In genomic region chr16:78368121-78369102, GRCh38 we compare ENCODE assay signal across 23 cellular contexts.
"Had no signal": no experiment of that assay in that cellular context is flagged by ENCODE, and none has a peak within 500 bp of the region (broad histone marks: within the 10 kb centered on the region; RNA-seq: fewer than 3 reads in every experiment).

No MANE protein-coding gene starts in this region.

- ATAC-seq: activated CD8-positive, alpha-beta memory T cell treated with anti-CD3 and anti-CD28 coated beads, Interleukin-2, amount 10 ng/mL, durations not matched to agents 7 days and 5 days; activated CD8-positive, alpha-beta T cell treated with anti-CD3 and anti-CD28 coated beads for 36 hours; body of pancreas; left lobe of liver; natural killer cell treated with Interleukin-12 subunit alpha and Interleukin-12 subunit beta and Interleukin-15 and Interleukin-18, amount 100 ng/mL, for 72 hours; sciatic nerve; stimulated activated effector memory CD8-positive, alpha-beta T cell treated with anti-CD3 and anti-CD28 coated beads, Interleukin-12 subunit alpha, Interleukin-12 subunit beta, amount 100 ng/mL, for 72 hours; stimulated activated naive CD8-positive, alpha-beta T cell treated with anti-CD3 and anti-CD28 coated beads, Interleukin-15, amount 100 ng/mL, for 72 hours had no signal

- H3K27ac ChIP-seq: body of pancreas, cardiac muscle cell, parathyroid adenoma, tibial artery had no signal

- H2AFZ ChIP-seq: parathyroid adenoma had no signal

- H3K9me3 ChIP-seq: body of pancreas, tibial artery had no signal

- H3K36me3 ChIP-seq: cardiac muscle cell, tibial artery had no signal

- H3K9ac ChIP-seq: parathyroid adenoma had no signal

- H3K4me1 ChIP-seq: body of pancreas, parathyroid adenoma, tibial artery had no signal

- H3K4me3 ChIP-seq: body of pancreas, cardiac muscle cell, tibial artery had no signal

- DNase-seq: activated CD4-positive, alpha-beta T cell treated with anti-CD3 and anti-CD28 coated beads for 48 hours; activated CD8-positive, alpha-beta memory T cell treated with anti-CD3 and anti-CD28 coated beads, Interleukin-2, amount 10 ng/mL, durations not matched to agents 7 days and 5 days; activated CD8-positive, alpha-beta T cell treated with anti-CD3 and anti-CD28 coated beads for 36 hours; activated gamma-delta T cell treated with Interleukin-2 at 50 U/mL for 16 hours; activated T-cell treated with anti-CD3 and anti-CD28 coated beads for 4 hours; anterior cingulate cortex; body of pancreas; effector CD4-positive, alpha-beta T cell; erythroblast; foreskin fibroblast; kidney; nucleus accumbens; small intestine; stimulated activated CD4-positive, alpha-beta T cell treated with anti-CD3 and anti-CD28 coated beads, Interleukin-2, amount 100 ng/mL, for 24 hours; stimulated activated naive CD8-positive, alpha-beta T cell treated with anti-CD3 and anti-CD28 coated beads, Interleukin-15, amount 100 ng/mL, for 72 hours; T-helper 9 cell; tibial artery had no signal

- H3K27me3 ChIP-seq: body of pancreas, cardiac muscle cell, tibial artery had no signal

- H3K79me2 ChIP-seq: parathyroid adenoma had no signal
